ENCODE assay signal across 11 cellular contexts in the genomic region with DNA sequence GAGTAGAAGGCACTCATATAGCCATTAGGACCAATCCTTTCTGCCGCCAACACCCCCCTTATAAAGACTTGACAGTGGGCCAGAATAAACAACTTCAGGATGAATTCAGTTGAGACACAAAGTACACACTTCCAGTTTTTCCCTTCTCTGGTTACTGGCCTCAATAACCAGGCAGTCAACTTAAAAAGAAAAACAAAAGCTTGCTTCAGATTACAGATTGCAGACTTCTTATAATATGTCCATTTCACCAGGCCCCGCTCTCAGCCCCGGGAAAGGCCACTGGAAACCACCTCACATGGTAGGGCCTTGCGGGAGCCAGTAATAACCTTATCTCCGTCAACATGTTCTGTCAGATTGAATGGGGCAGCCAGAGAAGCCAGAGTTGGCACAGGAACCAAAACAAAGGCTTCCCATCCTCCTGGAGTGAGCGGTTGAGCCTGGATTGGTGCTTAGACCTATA.
A peak's percentile ranks its signal among the peaks of the same experiment; 100 is the strongest.
DNase-seq lines count a peak whose midpoint lies in the region; ATAC-seq and TF ChIP-seq lines count a peak whose summit lies in the region.
"Had no signal": no experiment of that assay in that cellular context is flagged by ENCODE, and none has a peak within 500 bp of the region (broad histone marks: within the 10 kb centered on the region; RNA-seq: fewer than 3 reads in every experiment).

No MANE protein-coding gene starts in this region.

- H2AFZ ChIP-seq in IMR-90 (replicated peaks; ENCODE audit: low read length, poor library complexity) = peak overlapping the region; percentile 6

- peak overlapping the region; percentile 88; the same call in 2 of the 3 replicates for H2BK15ac ChIP-seq in IMR-90 (ENCODE audit: low read depth, low read length)

- CTCF ChIA-PET in IMR-90 (lab: Yijun Ruan, JAX) = interaction anchor here (1.1 kb wide), 1 partner anchor 289 kb away, joined by 3 read pairs; no protein-coding TSS in a partner anchor

- peaks cover 51% of the 10 kb centered on the region for H3K4me1 ChIP-seq in IMR-90 (ENCODE audit: control insufficient read depth, insufficient read depth, low read length)
- H3K4me1 ChIP-seq in adipocyte (ENCODE audit: control insufficient read depth, insufficient read depth, low read length) = peaks cover 95% of the 10 kb centered on the region
- peaks cover 27 to 66% (median 48%) of the 10 kb centered on the region in 4 donors for H3K4me1 ChIP-seq in stomach

- peak overlapping the region; percentile 95 for H4K91ac ChIP-seq in IMR-90 (ENCODE audit: insufficient read depth, low read depth, low read length)

- in situ Hi-C loops in IMR-90 (cut with MboI; ENCODE audit: low sequenced_read_pairs) = no loop called here

- H3K4me3 ChIP-seq in IMR-90 (ENCODE audit: insufficient read depth, low read depth, low read length) (no peak overlapping the region), adipocyte (ENCODE audit: low read length) (peak overlapping the region; percentile 34), stomach (no peak overlapping the region)

- H3K36me3 ChIP-seq in IMR-90 (ENCODE audit: control insufficient read depth, insufficient read depth, low read length) (peaks cover 7% of the 10 kb centered on the region), adipocyte (ENCODE audit: control insufficient read depth, insufficient read depth, low read length, severe bottlenecking) (no peaks in the 10 kb centered on the region), stomach (no peaks in the 10 kb centered on the region)

- peak overlapping the region; percentile 97 for H3K14ac ChIP-seq in IMR-90 (replicated peaks; ENCODE audit: low read depth, low read length)

- no TSS peak for BruUV-seq in IMR-90 (replicated peaks; lab: Mats Ljungman, UMichigan)

- H3K79me1 ChIP-seq in IMR-90 (ENCODE audit: low read depth in 1 of 2, low read length in 2 of 2) = peaks cover 25 to 75% of the 10 kb centered on the region in 2 experiments

- H3K27ac ChIP-seq in IMR-90 (ENCODE audit: insufficient read depth, low read length) = peak overlapping the region; percentile 95
- H3K27ac ChIP-seq in stomach = peak overlapping the region; percentile 41 to 88 (median 84)

- H3K4ac ChIP-seq in IMR-90 (ENCODE audit: low read depth, low read length) = peak overlapping the region; percentile 95

- peak overlapping the region; percentile 57 to 92; a peak in 3 of 4 replicates for H4K8ac ChIP-seq in IMR-90 (ENCODE audit: low read depth in 2 of 2, low read length in 2 of 2)

- no peaks in the 10 kb centered on the region for H4K20me1 ChIP-seq in IMR-90 (ENCODE audit: insufficient read depth, low read length)

- TF ChIP-seq EP300 in stomach (IDR thresholded peaks at IDR 0.05) = no peak

- H3K9me3 ChIP-seq in IMR-90 (ENCODE audit: control insufficient read depth, insufficient read depth, low read length) (no peaks in the 10 kb centered on the region), adipocyte (ENCODE audit: control insufficient read depth, low read length) (no peaks in the 10 kb centered on the region), stomach (no peaks in the 10 kb centered on the region)

- peak overlapping the region; percentile 95 for H2BK20ac ChIP-seq in IMR-90 (ENCODE audit: low read depth, low read length)

- ATAC-seq in IMR-90 (ENCODE audit: low read depth) (no peak; the same call in 1 of the 2 replicates), left cardiac atrium (peak; percentile 31), GM19452 (IDR thresholded peaks at IDR 0.05; ENCODE audit: unreplicated experiment) (no peak), HG03097 (IDR thresholded peaks at IDR 0.05; ENCODE audit: low FRiP score, unreplicated experiment) (no peak)
- ATAC-seq: natural killer cell; stimulated activated naive B cell treated with anti-CD40 and anti-IgM and Interleukin-4, amounts not matched to agents 10 μg/mL and 1 μg/mL and 100 μg/mL, for 72 hours had no signal

- intact Hi-C loops in IMR-90 (cut with micrococcal nuclease) = no loop called here
- intact Hi-C loops in left cardiac atrium (cut with DNase I) = no loop called here
- intact Hi-C loops in stomach (cut with DNase I; ENCODE audit: low total_unique reads) = no loop called here

- no peak for TF ChIP-seq POLR2A in IMR-90 (IDR thresholded peaks at IDR 0.05; ENCODE audit: low read depth, low read length)
- no peak for TF ChIP-seq POLR2A in stomach (IDR thresholded peaks at IDR 0.05)

- H3K9ac ChIP-seq in IMR-90 (ENCODE audit: low read depth, low read length) = peak overlapping the region; percentile 8; the same call in 1 of the 2 replicates
- peak overlapping the region; percentile 72 for H3K9ac ChIP-seq in adipocyte (ENCODE audit: low read length)

- H3K18ac ChIP-seq in IMR-90 (ENCODE audit: low read depth, low read length) = peak overlapping the region; percentile 92

- WGBS in IMR-90 (ENCODE audit: extremely low coverage in 2 of 2, insufficient read length in 1 of 2), 2 experiments = 38% methylated on average over 3 of the region's 6 CpGs; no CpG with 5 or more reads in 1 of the 2 experiments
- 18 to 27% (median 20%) methylated on average over 6 of the region's 6 CpGs for WGBS in stomach, 5 donors

- POLR2A ChIA-PET in IMR-90 (lab: Charles Lee; ENCODE audit: unreplicated experiment) = no interaction called here

- peak overlapping the region; percentile 96 for H3K23ac ChIP-seq in IMR-90 (ENCODE audit: low read depth, low read length)

- peak overlapping the region; percentile 62 for H2AK9ac ChIP-seq in IMR-90 (replicated peaks; ENCODE audit: low read depth, low read length, poor library complexity)

- H2BK120ac ChIP-seq in IMR-90 (ENCODE audit: low read depth, low read length) = peak overlapping the region; percentile 98

- TF ChIP-seq CTCF in IMR-90 (conservative IDR thresholded peaks at IDR 0.05; ENCODE audit: low read depth, low read length) = no peak
- TF ChIP-seq CTCF in stomach (IDR thresholded peaks at IDR 0.05) = no peak

- peak overlapping the region; percentile 97 for H2BK5ac ChIP-seq in IMR-90 (ENCODE audit: low read depth, low read length, poor library complexity, severe bottlenecking)

- H4K5ac ChIP-seq in IMR-90 (ENCODE audit: low read depth, low read length) = peak overlapping the region; percentile 96

- peak overlapping the region; percentile 94 for H2AK5ac ChIP-seq in IMR-90 (ENCODE audit: low read depth, low read length)

- H3K56ac ChIP-seq in IMR-90 (ENCODE audit: extremely low read depth, insufficient read depth, low read length) = peak overlapping the region; percentile 67

- H3K9me1 ChIP-seq in IMR-90 (ENCODE audit: insufficient read depth, low read length) = peaks cover 23% of the 10 kb centered on the region

- DNase-seq in IMR-90 = peak; percentile 85
- peak; percentile 80 for DNase-seq in adipocyte (ENCODE audit: low read depth)
- DNase-seq in left cardiac atrium = peak; percentile 51
- no peak for DNase-seq in stomach
- no peak for DNase-seq in activated naive CD4-positive, alpha-beta T cell treated with anti-CD3 and anti-CD28 coated beads, Interleukin-2, amount 50 U/mL, for 16 hours
- no peak for DNase-seq in HT-29 (ENCODE audit: low spot score)
- DNase-seq: cerebellar nuclear complex; natural killer cell; stimulated activated naive B cell treated with anti-CD40 and anti-IgM and Interleukin-4, amounts not matched to agents 10 μg/mL and 1 μg/mL and 100 μg/mL, for 72 hours had no signal

- H3K27me3 ChIP-seq in IMR-90 (ENCODE audit: control insufficient read depth, insufficient read depth, low read length) (no peaks in the 10 kb centered on the region), adipocyte (replicated peaks; ENCODE audit: control insufficient read depth, insufficient read depth, low read length) (no peaks in the 10 kb centered on the region), stomach (no peaks in the 10 kb centered on the region)

- peak overlapping the region; percentile 31 for H3K4me2 ChIP-seq in IMR-90 (ENCODE audit: low read depth, low read length)

- TF ChIP-seq RAD21 in IMR-90 (IDR thresholded peaks at IDR 0.05; ENCODE audit: low read length) = no peak

- dilution Hi-C loops in IMR-90 (cut with HindIII; ENCODE audit: low sequenced_read_pairs, unreplicated experiment) = no loop called here

TF ChIP-seq in IMR-90, 13 proteins besides CTCF, POLR2A, EP300 and RAD21:
- TF ChIP-seq CEBPB (IDR thresholded peaks at IDR 0.05; ENCODE audit: low read depth, low read length) (no peak), SMC3 (IDR thresholded peaks at IDR 0.05; ENCODE audit: low read depth, low read length) (no peak), MXI1 (IDR thresholded peaks at IDR 0.05; ENCODE audit: borderline replicate concordance, low read depth, low read length) (no peak), RFX5 (IDR thresholded peaks at IDR 0.05; ENCODE audit: low read depth, low read length) (no peak), NFE2L2 (IDR thresholded peaks at IDR 0.05; ENCODE audit: low read depth, low read length) (no peak), FOS (IDR thresholded peaks at IDR 0.05; ENCODE audit: low read depth, low read length) (no peak), RCOR1 (IDR thresholded peaks at IDR 0.05; ENCODE audit: insufficient replicate concordance, low read length) (no peak), BHLHE40 (IDR thresholded peaks at IDR 0.05; ENCODE audit: low read depth, low read length) (no peak), CHD1 (IDR thresholded peaks at IDR 0.05; ENCODE audit: low read depth, low read length) (no peak), MAZ (IDR thresholded peaks at IDR 0.05; ENCODE audit: borderline replicate concordance, low read depth, low read length) (no peak), MAFK (IDR thresholded peaks at IDR 0.05; ENCODE audit: low read depth, low read length) (no peak)
- TF ChIP-seq, protein P1, sequence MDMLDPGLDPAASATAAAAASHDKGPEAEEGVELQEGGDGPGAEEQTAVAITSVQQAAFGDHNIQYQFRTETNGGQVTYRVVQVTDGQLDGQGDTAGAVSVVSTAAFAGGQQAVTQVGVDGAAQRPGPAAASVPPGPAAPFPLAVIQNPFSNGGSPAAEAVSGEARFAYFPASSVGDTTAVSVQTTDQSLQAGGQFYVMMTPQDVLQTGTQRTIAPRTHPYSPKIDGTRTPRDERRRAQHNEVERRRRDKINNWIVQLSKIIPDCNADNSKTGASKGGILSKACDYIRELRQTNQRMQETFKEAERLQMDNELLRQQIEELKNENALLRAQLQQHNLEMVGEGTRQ (IDR thresholded peaks at IDR 0.05; ENCODE audit: low read depth, low read length) = no peak
- TF ChIP-seq, protein P2, sequence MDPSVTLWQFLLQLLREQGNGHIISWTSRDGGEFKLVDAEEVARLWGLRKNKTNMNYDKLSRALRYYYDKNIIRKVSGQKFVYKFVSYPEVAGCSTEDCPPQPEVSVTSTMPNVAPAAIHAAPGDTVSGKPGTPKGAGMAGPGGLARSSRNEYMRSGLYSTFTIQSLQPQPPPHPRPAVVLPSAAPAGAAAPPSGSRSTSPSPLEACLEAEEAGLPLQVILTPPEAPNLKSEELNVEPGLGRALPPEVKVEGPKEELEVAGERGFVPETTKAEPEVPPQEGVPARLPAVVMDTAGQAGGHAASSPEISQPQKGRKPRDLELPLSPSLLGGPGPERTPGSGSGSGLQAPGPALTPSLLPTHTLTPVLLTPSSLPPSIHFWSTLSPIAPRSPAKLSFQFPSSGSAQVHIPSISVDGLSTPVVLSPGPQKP (IDR thresholded peaks at IDR 0.05; ENCODE audit: borderline replicate concordance, low read depth, low read length) = no peak

Comparison
In these comparisons a context has a peak if more than half of its experiments do, and no peak if none do; other contexts are left out.
1. ATAC-seq: peak in left cardiac atrium (2 of 2); none in IMR-90 (single experiment), GM19452 (single experiment) and HG03097 (single experiment).
2. DNase-seq: peak in IMR-90 (single experiment), adipocyte (single experiment) and left cardiac atrium (single experiment); none in stomach (single experiment), activated naive CD4-positive, alpha-beta T cell treated with anti-CD3 and anti-CD28 coated beads, Interleukin-2, amount 50 U/mL, for 16 hours (single experiment) and HT-29 (single experiment).